Comparison of ENCODE assay signal across 7 cellular contexts in genomic region chr1:43454270-43455011, GRCh38.
DNase-seq lines count a peak whose midpoint lies in the region; ATAC-seq and TF ChIP-seq lines count a peak whose summit lies in the region.

No MANE protein-coding gene starts in this region.

- DNase-seq in NCI-H510A treated with DMSO at 0.1 percent for 48 hours (lab: John Stamatoyannopoulos, UW): peak; percentile 100
- peak in 2 of 3 experiments; percentile 23 to 34 for DNase-seq in activated CD8-positive, alpha-beta memory T cell treated with anti-CD3 and anti-CD28 coated beads for 48 hours (ENCODE audit: low read depth in 2 of 3, low spot score in 2 of 3)
- DNase-seq in medulla oblongata (ENCODE audit: extremely low spot score): peak; percentile 88
- DNase-seq in stimulated activated CD8-positive, alpha-beta memory T cell treated with anti-CD3 and anti-CD28 coated beads, Interleukin-12 subunit alpha, Interleukin-12 subunit beta, amount 100 ng/mL, for 24 hours (ENCODE audit: extremely low read depth): peak; percentile 15

- peak overlapping the region; percentile 58 for H3K9ac ChIP-seq in endocrine pancreas (ENCODE audit: control insufficient read depth, insufficient read depth, low read length)

- no peaks in the 10 kb centered on the region for H3K27me3 ChIP-seq in endocrine pancreas (ENCODE audit: control insufficient read depth, insufficient read depth, low read length)

- H3K4me3 ChIP-seq in endocrine pancreas (ENCODE audit: control insufficient read depth, insufficient read depth, low read length): peak overlapping the region; percentile 92

- no peak for ATAC-seq in GM18505 (IDR thresholded peaks at IDR 0.05; ENCODE audit: unreplicated experiment)
- peak; percentile 85 for ATAC-seq in HG03175 (IDR thresholded peaks at IDR 0.05; ENCODE audit: unreplicated experiment)

- H3K9me3 ChIP-seq in endocrine pancreas (ENCODE audit: control insufficient read depth, low read length): no peaks in the 10 kb centered on the region

- H3K36me3 ChIP-seq in endocrine pancreas (ENCODE audit: control insufficient read depth, insufficient read depth, low read length): no peaks in the 10 kb centered on the region

- H3K4me1 ChIP-seq in endocrine pancreas (ENCODE audit: control insufficient read depth, insufficient read depth, low read length): no peaks in the 10 kb centered on the region

- peak; percentile 43 for TF ChIP-seq POLR2A in GM18505 (IDR thresholded peaks at IDR 0.05; ENCODE audit: borderline replicate concordance, extremely low read depth, insufficient read depth, insufficient read length)

Comparison
In these comparisons a context has a peak if more than half of its experiments do, and no peak if none do; other contexts are left out.
1. DNase-seq: peak in every context shown above with its lines; median percentile 100 in NCI-H510A treated with DMSO at 0.1 percent for 48 hours; 88 in medulla oblongata; 28 in activated CD8-positive, alpha-beta memory T cell treated with anti-CD3 and anti-CD28 coated beads for 48 hours; 15 in stimulated activated CD8-positive, alpha-beta memory T cell treated with anti-CD3 and anti-CD28 coated beads, Interleukin-12 subunit alpha, Interleukin-12 subunit beta, amount 100 ng/mL, for 24 hours.